24 cellular contexts compared by ENCODE assay signal in the genomic region with DNA sequence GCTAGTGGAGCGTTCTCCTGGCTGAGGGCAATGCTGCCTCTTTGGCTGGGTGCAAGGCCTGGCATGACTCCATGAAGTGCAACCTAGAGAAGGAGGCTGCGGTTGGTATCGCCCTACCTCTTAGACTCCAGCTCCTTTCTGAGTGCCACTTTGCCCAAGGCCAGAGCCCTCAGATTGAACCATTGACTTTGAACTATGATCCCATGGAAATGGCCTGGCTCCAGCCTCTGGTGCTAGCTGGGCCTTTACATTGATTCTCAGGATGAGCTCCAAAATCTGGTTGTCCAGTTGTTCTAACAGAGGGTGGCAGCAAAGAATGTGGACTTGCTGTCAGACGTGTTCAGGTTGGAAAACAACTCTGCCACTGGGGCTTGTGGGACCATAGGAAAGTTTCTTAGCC. TPM values are rescaled to one million over a fixed set of nuclear protein-coding genes. Genes with fewer than 3 reads are reported as not detected.
DNase-seq lines count a peak whose midpoint lies in the region; ATAC-seq and TF ChIP-seq lines count a peak whose summit lies in the region.
"Had no signal": no experiment of that assay in that cellular context is flagged by ENCODE, and none has a peak within 500 bp of the region (broad histone marks: within the 10 kb centered on the region; RNA-seq: fewer than 3 reads in every experiment).

No MANE protein-coding gene starts in this region.

- H3K4me1 ChIP-seq in breast epithelium (no peaks in the 10 kb centered on the region), mammary epithelial cell (ENCODE audit: insufficient read depth, low read length) (no peaks in the 10 kb centered on the region), liver (ENCODE audit: control insufficient read depth in 4 of 4, insufficient read depth in 4 of 4, low read length in 3 of 4) (peaks cover 0 to 9% (median 7%) of the 10 kb centered on the region in 4 donors)

- H3K4me1 Mint-ChIP-seq in MCF 10A (ENCODE audit: insufficient read depth, unreplicated experiment), result no peaks in the 10 kb centered on the region
- H3K4me1 Mint-ChIP-seq in stimulated activated effector memory CD8-positive, alpha-beta T cell treated with anti-CD3 and anti-CD28 coated beads, Interleukin-12 subunit alpha, Interleukin-12 subunit beta, amount 100 ng/mL, for 72 hours, result no peaks in the 10 kb centered on the region
- H3K4me1 Mint-ChIP-seq: B cell, CD14-positive monocyte had no signal

- H3K27ac Mint-ChIP-seq in MCF 10A (ENCODE audit: low read depth, unreplicated experiment), result no peak overlapping the region
- no peak overlapping the region for H3K27ac Mint-ChIP-seq in stimulated activated effector memory CD8-positive, alpha-beta T cell treated with anti-CD3 and anti-CD28 coated beads, Interleukin-12 subunit alpha, Interleukin-12 subunit beta, amount 100 ng/mL, for 72 hours
- H3K27ac Mint-ChIP-seq: B cell, CD14-positive monocyte had no signal

- H3K4me3 ChIP-seq in breast epithelium (no peak overlapping the region), mammary epithelial cell (replicated peaks in 1 of 3; ENCODE audit: insufficient read depth in 1 of 3, low read depth in 2 of 3, low read length in 3 of 3) (no peak overlapping the region), liver (ENCODE audit: low read depth in 1 of 3, low read length in 3 of 3) (no peak overlapping the region), dorsolateral prefrontal cortex (no peak overlapping the region)

- peaks cover 4 to 5% of the 10 kb centered on the region in 2 donors for H3K9me3 ChIP-seq in breast epithelium
- H3K9me3 ChIP-seq in mammary epithelial cell (replicated peaks; ENCODE audit: insufficient read depth, low read length), result peaks cover 4% of the 10 kb centered on the region
- H3K9me3 ChIP-seq in liver (ENCODE audit: control insufficient read depth in 4 of 4, low read length in 3 of 4), result peaks cover 0 to 2% (median 0%) of the 10 kb centered on the region in 4 donors

- intact Hi-C loops in MCF 10A (cut with micrococcal nuclease) (no loop called here), breast epithelium (cut with DNase I; ENCODE audit: low total_unique reads) (no loop called here), mammary epithelial cell (cut with micrococcal nuclease) (loop anchor here (5.0 kb wide), 1 partner anchor 209 kb away; no protein-coding TSS in a partner anchor), dorsolateral prefrontal cortex (cut with DNase I) (no loop called here)

- POLR2A ChIA-PET in MCF 10A (lab: Yijun Ruan, JAX), result interaction anchor here (0.7 kb wide), 1 partner anchor 134 kb away, joined by 3 read pairs; no protein-coding TSS in a partner anchor

- DNase-seq in MCF 10A (ENCODE audit: unreplicated experiment) (peak; percentile 21), breast epithelium (ENCODE audit: low spot score in 2 of 2) (no peak), mammary epithelial cell (peak; percentile 23), dorsolateral prefrontal cortex (no peak)
- DNase-seq in activated T-cell treated with anti-CD3 and anti-CD28 coated beads, Interleukin-2, amount 50 U/mL, for 1 hour, result no peak
- DNase-seq in stimulated activated effector memory CD8-positive, alpha-beta T cell treated with anti-CD3 and anti-CD28 coated beads, Interleukin-12 subunit alpha, Interleukin-12 subunit beta, amount 100 ng/mL, for 72 hours (ENCODE audit: low spot score in 2 of 2), result no peak
- DNase-seq in stimulated activated naive CD8-positive, alpha-beta T cell treated with anti-CD3 and anti-CD28 coated beads, Interleukin-15, Interleukin-2, amounts not matched to agents 100 U/mL and 50 U/mL, for 24 hours, result no peak
- DNase-seq: 8988T, EL, GF-D8, GOT3, HCEC 1CT, Karpas-422, NCI-H1417, NCI-H1694 treated with DMSO at 0.1 percent for 48 hours, NCI-H2081 treated with DMSO at 0.1 percent for 48 hours, NCI-H2171 treated with DMSO at 0.1 percent for 48 hours, NCI-H524 treated with DMSO at 0.1 percent for 48 hours, OCI-M1, Right ventricle myocardium superior had no signal

- H3K9me3 Mint-ChIP-seq in MCF 10A (ENCODE audit: unreplicated experiment), result peaks cover 6% of the 10 kb centered on the region
- H3K9me3 Mint-ChIP-seq in stimulated activated effector memory CD8-positive, alpha-beta T cell treated with anti-CD3 and anti-CD28 coated beads, Interleukin-12 subunit alpha, Interleukin-12 subunit beta, amount 100 ng/mL, for 72 hours, result peaks cover 6% of the 10 kb centered on the region

- H3K27me3 ChIP-seq in breast epithelium (no peaks in the 10 kb centered on the region), mammary epithelial cell (ENCODE audit: insufficient read depth, low read length) (no peaks in the 10 kb centered on the region), liver (ENCODE audit: control insufficient read depth in 4 of 4, insufficient read depth in 4 of 4, low read length in 3 of 4) (no peaks in the 10 kb centered on the region), dorsolateral prefrontal cortex (peaks cover 0 to 15% (median 0%) of the 10 kb centered on the region in 45 donors)

- no peak overlapping the region for H3K4me2 ChIP-seq in mammary epithelial cell (ENCODE audit: insufficient read depth, low read depth, low read length)

- in situ Hi-C loops in mammary epithelial cell (cut with MboI; ENCODE audit: low sequenced_read_pairs in 2 of 2), result no loop called here

- H3K36me3 ChIP-seq in breast epithelium (no peaks in the 10 kb centered on the region), mammary epithelial cell (ENCODE audit: insufficient read depth, low read length) (no peaks in the 10 kb centered on the region), liver (ENCODE audit: control insufficient read depth in 4 of 4, insufficient read depth in 3 of 4, low read depth in 1 of 4, low read length in 3 of 4) (no peaks in the 10 kb centered on the region)

- WGBS in mammary epithelial cell (ENCODE audit: low coverage, missing lambda C conversion rate), result 85% methylated on average over 4 of the region's 4 CpGs
- 46% methylated on average over 4 of the region's 4 CpGs for WGBS in liver

- no peak for TF ChIP-seq POLR2A in breast epithelium (IDR thresholded peaks at IDR 0.05)

- ATAC-seq in stimulated activated effector memory CD8-positive, alpha-beta T cell treated with anti-CD3 and anti-CD28 coated beads, Interleukin-12 subunit alpha, Interleukin-12 subunit beta, amount 100 ng/mL, for 72 hours, result no peak
- ATAC-seq in stimulated activated naive CD8-positive, alpha-beta T cell treated with anti-CD3 and anti-CD28 coated beads, Interleukin-15, Interleukin-2, amounts not matched to agents 100 U/mL and 50 U/mL, for 24 hours, result no peak

- H3K36me3 Mint-ChIP-seq in MCF 10A (ENCODE audit: insufficient read depth, unreplicated experiment), result no peaks in the 10 kb centered on the region
- no peaks in the 10 kb centered on the region for H3K36me3 Mint-ChIP-seq in stimulated activated effector memory CD8-positive, alpha-beta T cell treated with anti-CD3 and anti-CD28 coated beads, Interleukin-12 subunit alpha, Interleukin-12 subunit beta, amount 100 ng/mL, for 72 hours
- H3K36me3 Mint-ChIP-seq: CD14-positive monocyte had no signal

- no TSS peak for BruUV-seq in MCF 10A (replicated peaks; lab: Mats Ljungman, UMichigan)
- BruUV-seq in mammary epithelial cell (replicated peaks; lab: Mats Ljungman, UMichigan), result no TSS peak

- H2AFZ ChIP-seq in mammary epithelial cell (ENCODE audit: low read depth, low read length), result no peak overlapping the region

- no peaks in the 10 kb centered on the region for H4K20me1 ChIP-seq in mammary epithelial cell (ENCODE audit: insufficient read depth, low read length)

- TF ChIP-seq CTCF in MCF 10A (IDR thresholded peaks at IDR 0.05; ENCODE audit: unreplicated experiment) (peak; percentile 7), breast epithelium (IDR thresholded peaks at IDR 0.05) (no peak), mammary epithelial cell (conservative IDR thresholded peaks at IDR 0.05 in 1 of 2, IDR thresholded peaks at IDR 0.05 in 1 of 2; ENCODE audit: extremely low read depth in 1 of 2, insufficient read depth in 1 of 2, low read depth in 1 of 2, low read length in 2 of 2) (peak in 1 of 2 donors; percentile 5), liver (IDR thresholded peaks at IDR 0.05; ENCODE audit: low read depth, low read length, missing input control) (peak; percentile 48), dorsolateral prefrontal cortex (IDR thresholded peaks at IDR 0.05 in 54 of 56, conservative IDR thresholded peaks at IDR 0.05 in 2 of 56; ENCODE audit: low read depth in 1 of 56, partially characterized antibody in 56 of 56) (no peak)

- CTCF ChIA-PET in MCF 10A (lab: Yijun Ruan, JAX), result interaction anchor here (0.7 to 1.7 kb wide), 4 partner anchors 18 to 165 kb away, joined by 3 to 10 read pairs (median 6); no protein-coding TSS in a partner anchor
- CTCF ChIA-PET in mammary epithelial cell (lab: Charles Lee; ENCODE audit: low non-redundant PET), result interaction anchor here (0.6 kb wide), 1 partner anchor 165 kb away, joined by 3 read pairs; no protein-coding TSS in a partner anchor

- H3K79me2 ChIP-seq in mammary epithelial cell (ENCODE audit: insufficient read depth, low read length), result no peaks in the 10 kb centered on the region

- peaks cover 10% of the 10 kb centered on the region for H3K27me3 Mint-ChIP-seq in MCF 10A (ENCODE audit: insufficient read depth, unreplicated experiment)

- TF ChIP-seq RAD21 in liver (IDR thresholded peaks at IDR 0.05), result peak; percentile 93 to 98

- dilution Hi-C loops in mammary epithelial cell (cut with HindIII; ENCODE audit: low sequenced_read_pairs), result no loop called here

- no peak overlapping the region for H3K4me3 Mint-ChIP-seq in MCF 10A (ENCODE audit: unreplicated experiment)
- H3K4me3 Mint-ChIP-seq in stimulated activated effector memory CD8-positive, alpha-beta T cell treated with anti-CD3 and anti-CD28 coated beads, Interleukin-12 subunit alpha, Interleukin-12 subunit beta, amount 100 ng/mL, for 72 hours, result no peak overlapping the region
- H3K4me3 Mint-ChIP-seq: B cell, CD14-positive monocyte had no signal

- no peak overlapping the region for H3K9ac ChIP-seq in mammary epithelial cell (ENCODE audit: insufficient read depth, low read length)
- no peak overlapping the region for H3K9ac ChIP-seq in liver (ENCODE audit: low read depth in 1 of 2, low read length in 2 of 2)

- no peak overlapping the region for H3K27ac ChIP-seq in breast epithelium
- H3K27ac ChIP-seq in mammary epithelial cell (ENCODE audit: insufficient read depth, low read depth, low read length), result no peak overlapping the region
- H3K27ac ChIP-seq in liver (ENCODE audit: low read depth in 1 of 2, low read length in 2 of 2), result no peak overlapping the region
- H3K27ac ChIP-seq in dorsolateral prefrontal cortex, result no peak overlapping the region

TF ChIP-seq in liver, 16 proteins besides CTCF, POLR2A, EP300 and RAD21 (continues in another document):
- peak; percentile 89 for TF ChIP-seq HNF4G (IDR thresholded peaks at IDR 0.05)
- peak; percentile 80 for TF ChIP-seq SP1 (IDR thresholded peaks at IDR 0.05)
- peak; percentile 81 to 90 for TF ChIP-seq RXRA (IDR thresholded peaks at IDR 0.05)
- peak; percentile 57 for TF ChIP-seq YY1 (IDR thresholded peaks at IDR 0.05)

RNA-seq across cellular contexts. Expression of gene SMOC1, which starts 16.1 kb away (rescaled TPM):
- total RNA-seq in MCF 10A (2022) (22.9 and 23.6 TPM in 2 replicates), breast epithelium (10 to 100 TPM in 1 of 3 donors, 1 to 10 TPM in 2; 2.9 to 32.6 (median 5.7) TPM), mammary epithelial cell (10 to 100 TPM; 22.3 to 44.9 TPM), liver (10 to 100 TPM; 21.9 to 43.7 TPM), dorsolateral prefrontal cortex (10 to 100 TPM in 119 of 120 experiments, 1 to 10 TPM in 1; 7.9 to 85.1 (median 34.1) TPM)
- polyA plus RNA-seq in mammary epithelial cell (10.6 TPM), liver (10 to 100 TPM; 11.2 to 32.9 TPM)
- 7.0 TPM for polyA minus RNA-seq in mammary epithelial cell
- total RNA-seq: SK-MEL-5 had no signal
- polyA plus RNA-seq: CD14-positive monocyte had no signal

Comparison
In these comparisons a context has a peak if more than half of its experiments do, and no peak if none do; other contexts are left out.
1. DNase-seq: peak in MCF 10A (single experiment) and mammary epithelial cell (single experiment); none in breast epithelium (0 of 2), dorsolateral prefrontal cortex (0 of 10), activated T-cell treated with anti-CD3 and anti-CD28 coated beads, Interleukin-2, amount 50 U/mL, for 1 hour (single experiment), stimulated activated effector memory CD8-positive, alpha-beta T cell treated with anti-CD3 and anti-CD28 coated beads, Interleukin-12 subunit alpha, Interleukin-12 subunit beta, amount 100 ng/mL, for 72 hours (0 of 2) and stimulated activated naive CD8-positive, alpha-beta T cell treated with anti-CD3 and anti-CD28 coated beads, Interleukin-15, Interleukin-2, amounts not matched to agents 100 U/mL and 50 U/mL, for 24 hours (single experiment).
2. CTCF ChIP-seq: peak in MCF 10A (single experiment) and liver (single experiment); none in breast epithelium (0 of 3) and dorsolateral prefrontal cortex (0 of 56).